Comparison of ENCODE assay signal across 24 cellular contexts in genomic region chr20:21278829-21279228, GRCh38. TPM values are rescaled to one million over a fixed set of nuclear protein-coding genes. Genes with fewer than 3 reads are reported as not detected.
DNase-seq lines count a peak whose midpoint lies in the region; ATAC-seq and TF ChIP-seq lines count a peak whose summit lies in the region.
"Had no signal": no experiment of that assay in that cellular context is flagged by ENCODE, and none has a peak within 500 bp of the region (broad histone marks: within the 10 kb centered on the region; RNA-seq: fewer than 3 reads in every experiment).

No MANE protein-coding gene starts in this region.

- no peak overlapping the region for H3K4me3 ChIP-seq in mucosa of descending colon
- H3K4me3 ChIP-seq: A549; BLaER1 treated with 17β-estradiol and CSF1 and Interleukin-3, amounts not matched to agents 10 nM and 100 nM; GM12878 had no signal

- H3K4me1 Mint-ChIP-seq in activated naive CD8-positive, alpha-beta T cell treated with anti-CD3 and anti-CD28 coated beads, Interleukin-2, amount 50 U/mL, for 24 hours, result peaks cover 15% of the 10 kb centered on the region
- peaks cover 2% of the 10 kb centered on the region for H3K4me1 Mint-ChIP-seq in activated naive CD8-positive, alpha-beta T cell treated with anti-CD3 and anti-CD28 coated beads for 36 hours
- peaks cover 14 to 17% of the 10 kb centered on the region in 2 donors for H3K4me1 Mint-ChIP-seq in stimulated activated naive B cell treated with anti-CD40 and anti-IgM and Interleukin-4, amounts not matched to agents 10 μg/mL and 1 μg/mL and 100 μg/mL, for 72 hours
- H3K4me1 Mint-ChIP-seq in CD4-positive, alpha-beta T cell (ENCODE audit: low read depth), result no peaks in the 10 kb centered on the region
- H3K4me1 Mint-ChIP-seq: CD14-positive monocyte had no signal

- H3K4me3 Mint-ChIP-seq in activated naive CD8-positive, alpha-beta T cell treated with anti-CD3 and anti-CD28 coated beads, Interleukin-2, amount 50 U/mL, for 24 hours, result no peak overlapping the region
- no peak overlapping the region for H3K4me3 Mint-ChIP-seq in activated naive CD8-positive, alpha-beta T cell treated with anti-CD3 and anti-CD28 coated beads for 36 hours
- H3K4me3 Mint-ChIP-seq in stimulated activated naive B cell treated with anti-CD40 and anti-IgM and Interleukin-4, amounts not matched to agents 10 μg/mL and 1 μg/mL and 100 μg/mL, for 72 hours, result no peak overlapping the region
- no peak overlapping the region for H3K4me3 Mint-ChIP-seq in CD4-positive, alpha-beta T cell
- H3K4me3 Mint-ChIP-seq: B cell; CD14-positive monocyte; CD4-positive, alpha-beta memory T cell; CD8-positive, alpha-beta memory T cell had no signal

- H3K4me1 ChIP-seq in mucosa of descending colon (ENCODE audit: low read depth), result peaks cover 8% of the 10 kb centered on the region
- H3K4me1 ChIP-seq: A549 had no signal

- no peak for DNase-seq in activated naive CD8-positive, alpha-beta T cell treated with anti-CD3 and anti-CD28 coated beads, Interleukin-2, amount 50 U/mL, for 24 hours
- DNase-seq in activated naive CD8-positive, alpha-beta T cell treated with anti-CD3 and anti-CD28 coated beads for 36 hours, result no peak
- no peak for DNase-seq in mucosa of descending colon
- DNase-seq in stimulated activated naive B cell treated with anti-CD40 and anti-IgM and Interleukin-4, amounts not matched to agents 10 μg/mL and 1 μg/mL and 100 μg/mL, for 72 hours, result no peak
- DNase-seq in CD4-positive, alpha-beta T cell, result no peak
- no peak for DNase-seq in NCI-H226
- DNase-seq: AML-193; CD4-positive, alpha-beta memory T cell; CD8-positive, alpha-beta memory T cell; COR-L47; DMS 273 treated with DMSO at 0.1 percent for 48 hours; DMS153; DMS53; DMS79; DND-41; EL; GDM1 had no signal

- ATAC-seq in activated naive CD8-positive, alpha-beta T cell treated with anti-CD3 and anti-CD28 coated beads, Interleukin-2, amount 50 U/mL, for 24 hours, result peak; percentile 66
- ATAC-seq in mucosa of descending colon, result peak; percentile 35
- peak; percentile 56 to 67 for ATAC-seq in stimulated activated naive B cell treated with anti-CD40 and anti-IgM and Interleukin-4, amounts not matched to agents 10 μg/mL and 1 μg/mL and 100 μg/mL, for 72 hours (replicated peaks)
- ATAC-seq in CD4-positive, alpha-beta T cell (ENCODE audit: poor library complexity), result no peak
- ATAC-seq: GM12878 had no signal

- H3K9me3 Mint-ChIP-seq in activated naive CD8-positive, alpha-beta T cell treated with anti-CD3 and anti-CD28 coated beads, Interleukin-2, amount 50 U/mL, for 24 hours, result peaks cover 4% of the 10 kb centered on the region
- no peaks in the 10 kb centered on the region for H3K9me3 Mint-ChIP-seq in activated naive CD8-positive, alpha-beta T cell treated with anti-CD3 and anti-CD28 coated beads for 36 hours
- H3K9me3 Mint-ChIP-seq in stimulated activated naive B cell treated with anti-CD40 and anti-IgM and Interleukin-4, amounts not matched to agents 10 μg/mL and 1 μg/mL and 100 μg/mL, for 72 hours, result peaks cover 3% of the 10 kb centered on the region in 2 donors
- H3K9me3 Mint-ChIP-seq in CD4-positive, alpha-beta T cell, result no peaks in the 10 kb centered on the region

- peaks cover 7% of the 10 kb centered on the region for H3K27me3 ChIP-seq in CD4-positive, alpha-beta T cell (ENCODE audit: control insufficient read depth, insufficient read depth, low read length)
- H3K27me3 ChIP-seq: BLaER1 treated with 17β-estradiol and CSF1 and Interleukin-3, amounts not matched to agents 10 nM and 100 nM had no signal

- TF ChIP-seq CTCF in C4-2B (conservative IDR thresholded peaks at IDR 0.05) (no peak), mucosa of descending colon (IDR thresholded peaks at IDR 0.05) (no peak)
- TF ChIP-seq CTCF in CD4-positive, alpha-beta T cell (IDR thresholded peaks at IDR 0.05), result no peak

- intact Hi-C loops in mucosa of descending colon (cut with DNase I, micrococcal nuclease), result no loop called here
- intact Hi-C loops in CD4-positive, alpha-beta T cell (cut with DNase I, micrococcal nuclease), result no loop called here

- peak overlapping the region; percentile 55 for H3K27ac ChIP-seq in C4-2B
- no peak overlapping the region for H3K27ac ChIP-seq in CD4-positive, alpha-beta T cell (ENCODE audit: low read depth, low read length)
- H3K27ac ChIP-seq: 22Rv1; A549; BLaER1 treated with 17β-estradiol and CSF1 and Interleukin-3, amounts not matched to agents 10 nM and 100 nM had no signal

- H3K36me3 Mint-ChIP-seq in activated naive CD8-positive, alpha-beta T cell treated with anti-CD3 and anti-CD28 coated beads, Interleukin-2, amount 50 U/mL, for 24 hours (ENCODE audit: low read depth), result no peaks in the 10 kb centered on the region
- H3K36me3 Mint-ChIP-seq in activated naive CD8-positive, alpha-beta T cell treated with anti-CD3 and anti-CD28 coated beads for 36 hours, result no peaks in the 10 kb centered on the region
- no peaks in the 10 kb centered on the region for H3K36me3 Mint-ChIP-seq in stimulated activated naive B cell treated with anti-CD40 and anti-IgM and Interleukin-4, amounts not matched to agents 10 μg/mL and 1 μg/mL and 100 μg/mL, for 72 hours
- no peaks in the 10 kb centered on the region for H3K36me3 Mint-ChIP-seq in CD4-positive, alpha-beta T cell (ENCODE audit: low read depth)
- H3K36me3 Mint-ChIP-seq: CD14-positive monocyte; CD4-positive, alpha-beta memory T cell; CD8-positive, alpha-beta memory T cell had no signal

- no peaks in the 10 kb centered on the region for H3K36me3 ChIP-seq in mucosa of descending colon (ENCODE audit: low read depth)
- H3K36me3 ChIP-seq: BLaER1 treated with 17β-estradiol and CSF1 and Interleukin-3, amounts not matched to agents 10 nM and 100 nM had no signal

- H3K27ac Mint-ChIP-seq in activated naive CD8-positive, alpha-beta T cell treated with anti-CD3 and anti-CD28 coated beads, Interleukin-2, amount 50 U/mL, for 24 hours, result peak overlapping the region; percentile 17
- no peak overlapping the region for H3K27ac Mint-ChIP-seq in activated naive CD8-positive, alpha-beta T cell treated with anti-CD3 and anti-CD28 coated beads for 36 hours
- no peak overlapping the region for H3K27ac Mint-ChIP-seq in stimulated activated naive B cell treated with anti-CD40 and anti-IgM and Interleukin-4, amounts not matched to agents 10 μg/mL and 1 μg/mL and 100 μg/mL, for 72 hours
- H3K27ac Mint-ChIP-seq in CD4-positive, alpha-beta T cell, result no peak overlapping the region
- H3K27ac Mint-ChIP-seq: B cell; CD14-positive monocyte; CD8-positive, alpha-beta memory T cell had no signal

- CTCF ChIA-PET in CD4-positive, alpha-beta T cell (lab: Charles Lee), result no interaction called here

- peaks cover 33% of the 10 kb centered on the region for H3K27me3 Mint-ChIP-seq in activated naive CD8-positive, alpha-beta T cell treated with anti-CD3 and anti-CD28 coated beads, Interleukin-2, amount 50 U/mL, for 24 hours
- peaks cover 14% of the 10 kb centered on the region for H3K27me3 Mint-ChIP-seq in activated naive CD8-positive, alpha-beta T cell treated with anti-CD3 and anti-CD28 coated beads for 36 hours
- peaks cover 26 to 36% of the 10 kb centered on the region in 2 donors for H3K27me3 Mint-ChIP-seq in stimulated activated naive B cell treated with anti-CD40 and anti-IgM and Interleukin-4, amounts not matched to agents 10 μg/mL and 1 μg/mL and 100 μg/mL, for 72 hours
- H3K27me3 Mint-ChIP-seq in CD4-positive, alpha-beta T cell, result peaks cover 17% of the 10 kb centered on the region

- POLR2A ChIA-PET in CD4-positive, alpha-beta T cell (lab: Charles Lee), result no interaction called here

- no peaks in the 10 kb centered on the region for H3K9me3 ChIP-seq in mucosa of descending colon
- H3K9me3 ChIP-seq in CD4-positive, alpha-beta T cell (ENCODE audit: control insufficient read depth, low read length), result no peaks in the 10 kb centered on the region
- H3K9me3 ChIP-seq: A549; BLaER1 treated with 17β-estradiol and CSF1 and Interleukin-3, amounts not matched to agents 10 nM and 100 nM had no signal

RNA-seq across cellular contexts. Expression of gene XRN2, which starts 24.3 kb away (rescaled TPM):
- total RNA-seq in activated naive CD8-positive, alpha-beta T cell treated with anti-CD3 and anti-CD28 coated beads for 36 hours, result 10 to 100 TPM; 85.0 to 85.5 TPM
- 10 to 100 TPM; 35.3 to 47.7 (median 43.2) TPM for total RNA-seq in mucosa of descending colon
- total RNA-seq in CD4-positive, alpha-beta T cell, result 10 to 100 TPM; 48.5 to 48.9 TPM
